Comparison of ENCODE assay signal across 1 cellular context in genomic region chr10:124005991-124006392, GRCh38.
TF ChIP-seq lines count a peak whose summit lies in the region.

No MANE protein-coding gene starts in this region.

TF ChIP-seq in HepG2, 621 proteins besides CTCF, POLR2A, EP300 and RAD21 (continued from another document):
- TF ChIP-seq ZNF512 (CRISPR knock-in tag; IDR thresholded peaks at IDR 0.05): no peak
- TF ChIP-seq ZNF678 (CRISPR knock-in tag; IDR thresholded peaks at IDR 0.05): no peak
- no peak for TF ChIP-seq PAF1 (CRISPR knock-in tag; IDR thresholded peaks at IDR 0.05)
- no peak for TF ChIP-seq KLF13 (CRISPR knock-in tag; IDR thresholded peaks at IDR 0.05)
- TF ChIP-seq TBP (CRISPR knock-in tag; IDR thresholded peaks at IDR 0.05): no peak
- TF ChIP-seq ZNF552 (CRISPR knock-in tag; IDR thresholded peaks at IDR 0.05; ENCODE audit: borderline replicate concordance): no peak
- TF ChIP-seq ZNF34 (CRISPR knock-in tag; IDR thresholded peaks at IDR 0.05; ENCODE audit: borderline replicate concordance): no peak
- no peak for TF ChIP-seq NONO (IDR thresholded peaks at IDR 0.05)
- no peak for TF ChIP-seq NONO (CRISPR knock-in tag; conservative IDR thresholded peaks at IDR 0.05)
- no peak for TF ChIP-seq CCAR2 (optimal IDR thresholded peaks at IDR 0.05; ENCODE audit: low read depth, low read length)
- TF ChIP-seq SSRP1 (CRISPR knock-in tag; IDR thresholded peaks at IDR 0.05): no peak
- TF ChIP-seq ZNF496 (CRISPR knock-in tag; IDR thresholded peaks at IDR 0.05; ENCODE audit: insufficient replicate concordance): no peak
- TF ChIP-seq ZNF160 (CRISPR knock-in tag; IDR thresholded peaks at IDR 0.05): no peak
- TF ChIP-seq BHLHE40 (IDR thresholded peaks at IDR 0.05; ENCODE audit: low read length): no peak
